8 cellular contexts compared by ENCODE assay signal in the genomic region with DNA sequence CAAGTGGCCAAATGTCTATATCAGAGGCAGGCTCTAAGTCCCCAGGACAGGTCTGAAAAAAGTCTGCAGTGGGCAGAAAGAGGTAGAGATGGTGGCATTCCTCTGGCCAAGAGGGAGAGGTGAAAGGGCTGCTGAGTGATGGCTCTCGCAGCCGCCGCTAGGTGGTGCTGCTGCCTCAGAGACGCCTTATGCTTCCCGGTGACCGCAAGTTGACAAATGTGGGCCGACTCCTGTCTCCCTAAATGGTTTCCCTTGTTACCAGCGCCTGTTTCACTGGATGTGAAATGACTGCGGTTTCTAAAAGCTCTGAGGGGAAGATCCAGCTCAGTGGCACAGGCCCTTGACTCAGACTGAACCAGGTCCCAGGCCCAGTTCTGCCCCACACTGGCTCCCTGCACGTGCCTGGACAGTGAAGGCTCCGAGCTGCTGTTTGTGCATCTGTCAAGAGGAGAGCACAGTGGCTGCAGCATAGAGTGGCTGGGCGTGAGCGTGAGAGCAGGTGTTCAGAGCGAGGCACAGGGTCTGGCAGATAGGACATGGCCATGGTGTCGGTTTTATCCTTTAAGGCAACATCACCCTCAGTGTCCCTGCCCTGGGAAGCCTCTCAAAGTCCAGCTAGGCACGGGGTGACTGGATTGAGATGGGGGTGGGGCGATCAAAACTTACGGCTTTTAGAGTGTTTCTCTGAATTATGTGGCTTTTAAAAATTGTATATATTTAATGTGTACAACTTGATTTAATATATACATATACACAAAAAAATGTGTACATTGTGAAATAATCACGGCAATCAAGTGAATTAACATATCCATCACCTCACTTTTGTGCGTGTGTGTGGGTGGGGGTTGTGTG. TPM values are rescaled to one million over a fixed set of nuclear protein-coding genes. Genes with fewer than 3 reads are reported as not detected.
DNase-seq lines count a peak whose midpoint lies in the region; ATAC-seq, FAIRE-seq and TF ChIP-seq lines count a peak whose summit lies in the region.

No MANE protein-coding gene starts in this region.

- DNase-seq in BJ (ENCODE audit: low read depth) (no peak), KG1 (lab: John Stamatoyannopoulos, UW) (peak; percentile 71), RCC 7860 (ENCODE audit: low spot score) (peak; percentile 64), activated T-helper 1 cell treated with Interleukin-2 at 50 U/mL for 16 hours (ENCODE audit: low read depth) (peak; percentile 65), fibroblast of gingiva (ENCODE audit: low read depth) (peak; percentile 76)
- peak; percentile 70 to 85 for DNase-seq in stimulated activated naive CD8-positive, alpha-beta T cell treated with anti-CD3 and anti-CD28 coated beads, Interleukin-15, amount 100 ng/mL, for 72 hours

- H3K27me3 Mint-ChIP-seq in stimulated activated naive CD8-positive, alpha-beta T cell treated with anti-CD3 and anti-CD28 coated beads, Interleukin-15, amount 100 ng/mL, for 72 hours, result no peaks in the 10 kb centered on the region

- no peak for TF ChIP-seq EP300 in neural cell (conservative IDR thresholded peaks at IDR 0.05; ENCODE audit: poor library complexity, severe bottlenecking)

- no peaks in the 10 kb centered on the region for H3K9me3 ChIP-seq in neural cell (ENCODE audit: low read length)

- peak; percentile 86 for TF ChIP-seq RAD21 in neural cell (conservative IDR thresholded peaks at IDR 0.05)

- H3K4me3 ChIP-seq in BJ (ENCODE audit: low read depth, low read length) (no peak overlapping the region), neural cell (ENCODE audit: low read length) (no peak overlapping the region)

- no peaks in the 10 kb centered on the region for H3K79me2 ChIP-seq in neural cell (replicated peaks; ENCODE audit: insufficient read depth, low read length)

- peaks cover 8 to 10% of the 10 kb centered on the region in 2 donors for H3K9me3 Mint-ChIP-seq in stimulated activated naive CD8-positive, alpha-beta T cell treated with anti-CD3 and anti-CD28 coated beads, Interleukin-15, amount 100 ng/mL, for 72 hours

- no peak overlapping the region for H3K4me2 ChIP-seq in neural cell (ENCODE audit: low read length)

- H3K9ac ChIP-seq in neural cell (ENCODE audit: low read length), result no peak overlapping the region

- no peaks in the 10 kb centered on the region for H3K9me2 ChIP-seq in neural cell (ENCODE audit: insufficient read depth, low read length)

- POLR2A ChIA-PET in BJ (lab: Charles Lee), result interaction anchor here (1.0 kb wide), 1 partner anchor 292 kb away, joined by 3 read pairs; the partner anchor contains the start of gene SOCS1

- TF ChIP-seq CTCF in BJ (IDR thresholded peaks at IDR 0.05; ENCODE audit: insufficient read depth, low read depth, low read length) (peak; percentile 96), neural cell (IDR thresholded peaks at IDR 0.05; ENCODE audit: poor library complexity, severe bottlenecking) (peak; percentile 94)

- H3K27me3 ChIP-seq in BJ (ENCODE audit: control insufficient read depth, insufficient read depth, low read length) (no peaks in the 10 kb centered on the region), neural cell (ENCODE audit: insufficient read depth, low read depth, low read length) (no peaks in the 10 kb centered on the region)

- peaks cover 38% of the 10 kb centered on the region for H3K4me1 Mint-ChIP-seq in stimulated activated naive CD8-positive, alpha-beta T cell treated with anti-CD3 and anti-CD28 coated beads, Interleukin-15, amount 100 ng/mL, for 72 hours

- FAIRE-seq in RCC 7860 (lab: Jason Lieb, UNC), result no peak

- no peaks in the 10 kb centered on the region for H4K20me1 ChIP-seq in neural cell (ENCODE audit: insufficient read depth)

- peak overlapping the region; percentile 45 to 97 for H3K27ac Mint-ChIP-seq in stimulated activated naive CD8-positive, alpha-beta T cell treated with anti-CD3 and anti-CD28 coated beads, Interleukin-15, amount 100 ng/mL, for 72 hours

- H3F3A ChIP-seq in neural cell (ENCODE audit: insufficient read depth, low read length, poor library complexity, severe bottlenecking), result no peaks in the 10 kb centered on the region

- ATAC-seq in GM19351 (IDR thresholded peaks at IDR 0.05; ENCODE audit: unreplicated experiment), result peak; percentile 42
- ATAC-seq in stimulated activated naive CD8-positive, alpha-beta T cell treated with anti-CD3 and anti-CD28 coated beads, Interleukin-15, amount 100 ng/mL, for 72 hours, result peak; percentile 47

- no peak overlapping the region for H2AFZ ChIP-seq in neural cell (ENCODE audit: low read depth, low read length)

- CTCF ChIA-PET in BJ (lab: Yijun Ruan, JAX), result interaction anchor here (0.6 to 11.2 kb wide), 53 partner anchors 8 to 769 kb away, joined by 3 to 209 read pairs (median 4); partner anchors contain the start of genes PRM3, SOCS1 and TNP2

- H3K4me3 Mint-ChIP-seq in stimulated activated naive CD8-positive, alpha-beta T cell treated with anti-CD3 and anti-CD28 coated beads, Interleukin-15, amount 100 ng/mL, for 72 hours, result peak overlapping the region; percentile 0 to 75

- H3K36me3 ChIP-seq in BJ (ENCODE audit: control insufficient read depth, insufficient read depth, low read length), result peaks cover 3% of the 10 kb centered on the region
- no peaks in the 10 kb centered on the region for H3K36me3 ChIP-seq in neural cell (ENCODE audit: insufficient read depth, low read length)

- H3K27ac ChIP-seq in neural cell (ENCODE audit: low read length), result no peak overlapping the region

TF ChIP-seq in neural cell, 6 proteins besides CTCF, POLR2A, EP300 and RAD21:
- TF ChIP-seq TAF1 (IDR thresholded peaks at IDR 0.05; ENCODE audit: low read depth) (no peak), SMC3 (conservative IDR thresholded peaks at IDR 0.05; ENCODE audit: poor library complexity) (peak; percentile 76), EZH2 (IDR thresholded peaks at IDR 0.05; ENCODE audit: borderline replicate concordance, insufficient read depth, low read length, poor library complexity, severe bottlenecking) (no peak), POLR2AphosphoS5 (IDR thresholded peaks at IDR 0.05) (no peak), MXI1 (conservative IDR thresholded peaks at IDR 0.05; ENCODE audit: poor library complexity, severe bottlenecking) (peak; percentile 18)
- TF ChIP-seq, protein P1, sequence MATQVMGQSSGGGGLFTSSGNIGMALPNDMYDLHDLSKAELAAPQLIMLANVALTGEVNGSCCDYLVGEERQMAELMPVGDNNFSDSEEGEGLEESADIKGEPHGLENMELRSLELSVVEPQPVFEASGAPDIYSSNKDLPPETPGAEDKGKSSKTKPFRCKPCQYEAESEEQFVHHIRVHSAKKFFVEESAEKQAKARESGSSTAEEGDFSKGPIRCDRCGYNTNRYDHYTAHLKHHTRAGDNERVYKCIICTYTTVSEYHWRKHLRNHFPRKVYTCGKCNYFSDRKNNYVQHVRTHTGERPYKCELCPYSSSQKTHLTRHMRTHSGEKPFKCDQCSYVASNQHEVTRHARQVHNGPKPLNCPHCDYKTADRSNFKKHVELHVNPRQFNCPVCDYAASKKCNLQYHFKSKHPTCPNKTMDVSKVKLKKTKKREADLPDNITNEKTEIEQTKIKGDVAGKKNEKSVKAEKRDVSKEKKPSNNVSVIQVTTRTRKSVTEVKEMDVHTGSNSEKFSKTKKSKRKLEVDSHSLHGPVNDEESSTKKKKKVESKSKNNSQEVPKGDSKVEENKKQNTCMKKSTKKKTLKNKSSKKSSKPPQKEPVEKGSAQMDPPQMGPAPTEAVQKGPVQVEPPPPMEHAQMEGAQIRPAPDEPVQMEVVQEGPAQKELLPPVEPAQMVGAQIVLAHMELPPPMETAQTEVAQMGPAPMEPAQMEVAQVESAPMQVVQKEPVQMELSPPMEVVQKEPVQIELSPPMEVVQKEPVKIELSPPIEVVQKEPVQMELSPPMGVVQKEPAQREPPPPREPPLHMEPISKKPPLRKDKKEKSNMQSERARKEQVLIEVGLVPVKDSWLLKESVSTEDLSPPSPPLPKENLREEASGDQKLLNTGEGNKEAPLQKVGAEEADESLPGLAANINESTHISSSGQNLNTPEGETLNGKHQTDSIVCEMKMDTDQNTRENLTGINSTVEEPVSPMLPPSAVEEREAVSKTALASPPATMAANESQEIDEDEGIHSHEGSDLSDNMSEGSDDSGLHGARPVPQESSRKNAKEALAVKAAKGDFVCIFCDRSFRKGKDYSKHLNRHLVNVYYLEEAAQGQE (IDR thresholded peaks at IDR 0.05; ENCODE audit: borderline replicate concordance), result no peak

RNA-seq across cellular contexts. Expression of gene CLEC16A, which starts 19.9 kb away (rescaled TPM):
- polyA plus RNA-seq in BJ (2011; rRNA removed), result 7.7 and 8.7 TPM in 2 replicates
- polyA minus RNA-seq in BJ (2011; rRNA and poly(A)+ RNA removed), result 24.7 and 44.1 TPM in 2 replicates
- polyA plus RNA-seq in neural cell, result 11.1 and 17.8 TPM in 2 replicates
- polyA minus RNA-seq in neural cell, result 39.7 and 47.7 TPM in 2 replicates

RNA-seq across cellular contexts. Expression of gene DEXI, which starts 22.0 kb away (rescaled TPM):
- polyA plus RNA-seq in BJ (2011; rRNA removed) (32.7 and 55.2 TPM in 2 replicates), neural cell (52.0 and 62.0 TPM in 2 replicates)
- polyA minus RNA-seq in BJ (2011; rRNA and poly(A)+ RNA removed), result 17.3 and 23.4 TPM in 2 replicates
- 30.4 and 35.8 TPM in 2 replicates for polyA minus RNA-seq in neural cell
